Comparison of ENCODE assay signal across 17 cellular contexts in genomic region chrY:13423281-13423705, GRCh38.
DNase-seq lines count a peak whose midpoint lies in the region; ATAC-seq and TF ChIP-seq lines count a peak whose summit lies in the region.
"Had no signal": no experiment of that assay in that cellular context is flagged by ENCODE, and none has a peak within 500 bp of the region (broad histone marks: within the 10 kb centered on the region; RNA-seq: fewer than 3 reads in every experiment).

No MANE protein-coding gene starts in this region.

- H3K9me3 ChIP-seq in OCI-LY1 (ENCODE audit: low read length): 0 out of 2 replicates have a peak, but pooled peaks cover 7% of the 10 kb centered on the region
- H3K9me3 ChIP-seq in neutrophil: no peaks in the 10 kb centered on the region
- H3K9me3 ChIP-seq: stomach, vagina had no signal

- no peaks in the 10 kb centered on the region for H3K9me2 ChIP-seq in OCI-LY1 (ENCODE audit: low read depth, low read length)

- no peaks in the 10 kb centered on the region for H3F3A ChIP-seq in OCI-LY1 (ENCODE audit: insufficient read depth, low read length)

- no peaks in the 10 kb centered on the region for H4K20me1 ChIP-seq in OCI-LY1 (ENCODE audit: insufficient read depth, low read length)

- TF ChIP-seq CTCF in OCI-LY1 (IDR thresholded peaks at IDR 0.05; ENCODE audit: low read length): 0 out of 2 replicates have a peak, but pooled peaks have one; percentile 7
- TF ChIP-seq CTCF in neutrophil (IDR thresholded peaks at IDR 0.05): no peak

- H3K4me3 ChIP-seq in OCI-LY1 (ENCODE audit: low read depth, low read length, poor library complexity, severe bottlenecking): no peak overlapping the region
- no peak overlapping the region for H3K4me3 ChIP-seq in neutrophil (ENCODE audit: low read depth in 1 of 2, low read length in 1 of 2)
- H3K4me3 ChIP-seq: stomach, vagina had no signal

- no peak overlapping the region for H3K27ac ChIP-seq in OCI-LY1 (ENCODE audit: low read depth, low read length, poor library complexity, severe bottlenecking)
- H3K27ac ChIP-seq in neutrophil: peak overlapping the region; percentile 63
- H3K27ac ChIP-seq: C4-2B, vagina had no signal

- DNase-seq in GM03348 (ENCODE audit: low spot score) (peak; percentile 41), erythroblast (lab: John Stamatoyannopoulos, UW) (peak; percentile 47 to 52), NCI-H146 (lab: John Stamatoyannopoulos, UW) (no peak), GDM1 (lab: John Stamatoyannopoulos, UW) (no peak), kidney tubule cell (ENCODE audit: low spot score) (no peak)
- DNase-seq: activated CD4-positive, alpha-beta T cell treated with anti-CD3 and anti-CD28 coated beads, Interleukin-2, amount 50 U/mL, for 1 hour; activated naive CD8-positive, alpha-beta T cell treated with anti-CD3 and anti-CD28 coated beads for 36 hours; activated T-cell treated with anti-CD3 and anti-CD28 coated beads, Interleukin-2, amount 50 U/mL, for 24 hours; NCI-H2029; stimulated activated CD4-positive, alpha-beta T cell treated with anti-CD3 and anti-CD28 coated beads, Interleukin-12 subunit alpha, Interleukin-12 subunit beta, amount 100 ng/mL, for 4 hours; stomach; T-helper 17 cell had no signal

- no peak for TF ChIP-seq POLR2A in erythroblast (IDR thresholded peaks at IDR 0.05; ENCODE audit: low read length)

- H3K4me2 ChIP-seq in OCI-LY1 (ENCODE audit: low read length): no peak overlapping the region

- H3K36me3 ChIP-seq in OCI-LY1 (ENCODE audit: insufficient read depth, low read length) (peaks cover 69% of the 10 kb centered on the region), neutrophil (no peaks in the 10 kb centered on the region)
- H3K36me3 ChIP-seq: stomach, vagina had no signal

- peaks cover 84% of the 10 kb centered on the region for H3K79me2 ChIP-seq in OCI-LY1 (ENCODE audit: insufficient read depth, low read length)

- no peak overlapping the region for H3K9ac ChIP-seq in OCI-LY1 (ENCODE audit: low read length)

- H2AFZ ChIP-seq in OCI-LY1 (ENCODE audit: low read length): no peak overlapping the region

- ATAC-seq in GM18498 (IDR thresholded peaks at IDR 0.05; ENCODE audit: unreplicated experiment): no peak
- ATAC-seq: T-helper 17 cell had no signal

- H3K27me3 ChIP-seq in OCI-LY1 (ENCODE audit: insufficient read depth, low read length) (no peaks in the 10 kb centered on the region), neutrophil (no peaks in the 10 kb centered on the region)
- H3K27me3 ChIP-seq: stomach, vagina had no signal

- no peaks in the 10 kb centered on the region for H3K4me1 ChIP-seq in OCI-LY1 (ENCODE audit: insufficient read depth, low read length, severe bottlenecking)
- peaks cover 0 to 31% of the 10 kb centered on the region in 2 experiments for H3K4me1 ChIP-seq in neutrophil (ENCODE audit: control insufficient read depth in 1 of 2, insufficient read depth in 1 of 2, low read depth in 1 of 2, low read length in 1 of 2)
- H3K4me1 ChIP-seq: vagina had no signal

Comparison
In these comparisons a context has a peak if more than half of its experiments do, and no peak if none do; other contexts are left out.
1. DNase-seq: peak in GM03348 (single experiment) and erythroblast (2 of 2); none in NCI-H146 (single experiment), GDM1 (single experiment) and kidney tubule cell (single experiment).